Comparison of ENCODE assay signal across 1 cellular context in the genomic region with DNA sequence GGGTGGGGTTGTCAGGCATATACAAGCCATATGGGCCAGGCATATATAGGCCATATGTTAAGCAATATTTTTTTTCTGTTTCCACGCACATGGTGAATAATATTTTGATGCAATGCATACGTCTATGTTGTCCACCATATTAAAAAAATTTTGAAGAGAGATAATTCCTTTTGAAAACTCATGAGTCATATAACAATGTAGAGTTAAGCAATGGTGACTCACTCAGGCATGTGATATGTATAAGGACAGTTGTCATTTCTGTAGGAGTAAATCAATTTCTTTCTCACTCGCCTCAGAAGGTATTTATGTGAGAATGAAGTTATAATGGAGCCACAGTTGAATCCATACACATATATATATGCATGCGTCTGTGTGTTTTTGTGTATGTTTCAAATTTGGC.
TF ChIP-seq lines count a peak whose summit lies in the region.

No MANE protein-coding gene starts in this region.

TF ChIP-seq in GM23338, 12 proteins besides CTCF, POLR2A, EP300 and RAD21 (continued from another document):
- TF ChIP-seq, protein P1, sequence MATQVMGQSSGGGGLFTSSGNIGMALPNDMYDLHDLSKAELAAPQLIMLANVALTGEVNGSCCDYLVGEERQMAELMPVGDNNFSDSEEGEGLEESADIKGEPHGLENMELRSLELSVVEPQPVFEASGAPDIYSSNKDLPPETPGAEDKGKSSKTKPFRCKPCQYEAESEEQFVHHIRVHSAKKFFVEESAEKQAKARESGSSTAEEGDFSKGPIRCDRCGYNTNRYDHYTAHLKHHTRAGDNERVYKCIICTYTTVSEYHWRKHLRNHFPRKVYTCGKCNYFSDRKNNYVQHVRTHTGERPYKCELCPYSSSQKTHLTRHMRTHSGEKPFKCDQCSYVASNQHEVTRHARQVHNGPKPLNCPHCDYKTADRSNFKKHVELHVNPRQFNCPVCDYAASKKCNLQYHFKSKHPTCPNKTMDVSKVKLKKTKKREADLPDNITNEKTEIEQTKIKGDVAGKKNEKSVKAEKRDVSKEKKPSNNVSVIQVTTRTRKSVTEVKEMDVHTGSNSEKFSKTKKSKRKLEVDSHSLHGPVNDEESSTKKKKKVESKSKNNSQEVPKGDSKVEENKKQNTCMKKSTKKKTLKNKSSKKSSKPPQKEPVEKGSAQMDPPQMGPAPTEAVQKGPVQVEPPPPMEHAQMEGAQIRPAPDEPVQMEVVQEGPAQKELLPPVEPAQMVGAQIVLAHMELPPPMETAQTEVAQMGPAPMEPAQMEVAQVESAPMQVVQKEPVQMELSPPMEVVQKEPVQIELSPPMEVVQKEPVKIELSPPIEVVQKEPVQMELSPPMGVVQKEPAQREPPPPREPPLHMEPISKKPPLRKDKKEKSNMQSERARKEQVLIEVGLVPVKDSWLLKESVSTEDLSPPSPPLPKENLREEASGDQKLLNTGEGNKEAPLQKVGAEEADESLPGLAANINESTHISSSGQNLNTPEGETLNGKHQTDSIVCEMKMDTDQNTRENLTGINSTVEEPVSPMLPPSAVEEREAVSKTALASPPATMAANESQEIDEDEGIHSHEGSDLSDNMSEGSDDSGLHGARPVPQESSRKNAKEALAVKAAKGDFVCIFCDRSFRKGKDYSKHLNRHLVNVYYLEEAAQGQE (IDR thresholded peaks at IDR 0.05; ENCODE audit: unreplicated experiment): no peak
- TF ChIP-seq STAT1 (IDR thresholded peaks at IDR 0.05; ENCODE audit: unreplicated experiment) (no peak), POLR2AphosphoS5 (IDR thresholded peaks at IDR 0.05; ENCODE audit: low read depth) (no peak), EZH2 (IDR thresholded peaks at IDR 0.05; ENCODE audit: low read depth, unreplicated experiment) (no peak), JUNB (IDR thresholded peaks at IDR 0.05; ENCODE audit: unreplicated experiment) (no peak), EZH2phosphoT487 (IDR thresholded peaks at IDR 0.05; ENCODE audit: unreplicated experiment) (no peak), CREB1 (CRISPR knock-in tag; IDR thresholded peaks at IDR 0.05; ENCODE audit: low read depth) (no peak), NANOG (IDR thresholded peaks at IDR 0.05; ENCODE audit: borderline replicate concordance) (no peak), ZNF114 (CRISPR knock-in tag; IDR thresholded peaks at IDR 0.05) (no peak)
- TF ChIP-seq, protein P2, sequence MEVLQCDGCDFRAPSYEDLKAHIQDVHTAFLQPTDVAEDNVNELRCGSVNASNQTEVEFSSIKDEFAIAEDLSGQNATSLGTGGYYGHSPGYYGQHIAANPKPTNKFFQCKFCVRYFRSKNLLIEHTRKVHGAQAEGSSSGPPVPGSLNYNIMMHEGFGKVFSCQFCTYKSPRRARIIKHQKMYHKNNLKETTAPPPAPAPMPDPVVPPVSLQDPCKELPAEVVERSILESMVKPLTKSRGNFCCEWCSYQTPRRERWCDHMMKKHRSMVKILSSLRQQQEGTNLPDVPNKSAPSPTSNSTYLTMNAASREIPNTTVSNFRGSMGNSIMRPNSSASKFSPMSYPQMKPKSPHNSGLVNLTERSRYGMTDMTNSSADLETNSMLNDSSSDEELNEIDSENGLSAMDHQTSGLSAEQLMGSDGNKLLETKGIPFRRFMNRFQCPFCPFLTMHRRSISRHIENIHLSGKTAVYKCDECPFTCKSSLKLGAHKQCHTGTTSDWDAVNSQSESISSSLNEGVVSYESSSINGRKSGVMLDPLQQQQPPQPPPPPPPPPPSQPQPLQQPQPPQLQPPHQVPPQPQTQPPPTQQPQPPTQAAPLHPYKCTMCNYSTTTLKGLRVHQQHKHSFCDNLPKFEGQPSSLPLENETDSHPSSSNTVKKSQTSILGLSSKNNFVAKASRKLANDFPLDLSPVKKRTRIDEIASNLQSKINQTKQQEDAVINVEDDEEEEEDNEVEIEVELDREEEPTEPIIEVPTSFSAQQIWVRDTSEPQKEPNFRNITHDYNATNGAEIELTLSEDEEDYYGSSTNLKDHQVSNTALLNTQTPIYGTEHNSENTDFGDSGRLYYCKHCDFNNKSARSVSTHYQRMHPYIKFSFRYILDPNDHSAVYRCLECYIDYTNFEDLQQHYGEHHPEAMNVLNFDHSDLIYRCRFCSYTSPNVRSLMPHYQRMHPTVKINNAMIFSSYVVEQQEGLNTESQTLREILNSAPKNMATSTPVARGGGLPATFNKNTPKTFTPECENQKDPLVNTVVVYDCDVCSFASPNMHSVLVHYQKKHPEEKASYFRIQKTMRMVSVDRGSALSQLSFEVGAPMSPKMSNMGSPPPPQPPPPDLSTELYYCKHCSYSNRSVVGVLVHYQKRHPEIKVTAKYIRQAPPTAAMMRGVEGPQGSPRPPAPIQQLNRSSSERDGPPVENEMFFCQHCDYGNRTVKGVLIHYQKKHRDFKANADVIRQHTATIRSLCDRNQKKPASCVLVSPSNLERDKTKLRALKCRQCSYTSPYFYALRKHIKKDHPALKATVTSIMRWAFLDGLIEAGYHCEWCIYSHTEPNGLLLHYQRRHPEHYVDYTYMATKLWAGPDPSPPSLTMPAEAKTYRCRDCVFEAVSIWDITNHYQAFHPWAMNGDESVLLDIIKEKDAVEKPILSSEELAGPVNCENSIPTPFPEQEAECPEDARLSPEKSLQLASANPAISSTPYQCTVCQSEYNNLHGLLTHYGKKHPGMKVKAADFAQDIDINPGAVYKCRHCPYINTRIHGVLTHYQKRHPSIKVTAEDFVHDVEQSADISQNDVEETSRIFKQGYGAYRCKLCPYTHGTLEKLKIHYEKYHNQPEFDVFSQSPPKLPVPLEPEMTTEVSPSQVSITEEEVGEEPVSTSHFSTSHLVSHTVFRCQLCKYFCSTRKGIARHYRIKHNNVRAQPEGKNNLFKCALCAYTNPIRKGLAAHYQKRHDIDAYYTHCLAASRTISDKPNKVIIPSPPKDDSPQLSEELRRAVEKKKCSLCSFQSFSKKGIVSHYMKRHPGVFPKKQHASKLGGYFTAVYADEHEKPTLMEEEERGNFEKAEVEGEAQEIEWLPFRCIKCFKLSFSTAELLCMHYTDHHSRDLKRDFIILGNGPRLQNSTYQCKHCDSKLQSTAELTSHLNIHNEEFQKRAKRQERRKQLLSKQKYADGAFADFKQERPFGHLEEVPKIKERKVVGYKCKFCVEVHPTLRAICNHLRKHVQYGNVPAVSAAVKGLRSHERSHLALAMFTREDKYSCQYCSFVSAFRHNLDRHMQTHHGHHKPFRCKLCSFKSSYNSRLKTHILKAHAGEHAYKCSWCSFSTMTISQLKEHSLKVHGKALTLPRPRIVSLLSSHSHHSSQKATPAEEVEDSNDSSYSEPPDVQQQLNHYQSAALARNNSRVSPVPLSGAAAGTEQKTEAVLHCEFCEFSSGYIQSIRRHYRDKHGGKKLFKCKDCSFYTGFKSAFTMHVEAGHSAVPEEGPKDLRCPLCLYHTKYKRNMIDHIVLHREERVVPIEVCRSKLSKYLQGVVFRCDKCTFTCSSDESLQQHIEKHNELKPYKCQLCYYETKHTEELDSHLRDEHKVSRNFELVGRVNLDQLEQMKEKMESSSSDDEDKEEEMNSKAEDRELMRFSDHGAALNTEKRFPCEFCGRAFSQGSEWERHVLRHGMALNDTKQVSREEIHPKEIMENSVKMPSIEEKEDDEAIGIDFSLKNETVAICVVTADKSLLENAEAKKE (CRISPR knock-in tag; IDR thresholded peaks at IDR 0.05): no peak
- TF ChIP-seq, protein P3, sequence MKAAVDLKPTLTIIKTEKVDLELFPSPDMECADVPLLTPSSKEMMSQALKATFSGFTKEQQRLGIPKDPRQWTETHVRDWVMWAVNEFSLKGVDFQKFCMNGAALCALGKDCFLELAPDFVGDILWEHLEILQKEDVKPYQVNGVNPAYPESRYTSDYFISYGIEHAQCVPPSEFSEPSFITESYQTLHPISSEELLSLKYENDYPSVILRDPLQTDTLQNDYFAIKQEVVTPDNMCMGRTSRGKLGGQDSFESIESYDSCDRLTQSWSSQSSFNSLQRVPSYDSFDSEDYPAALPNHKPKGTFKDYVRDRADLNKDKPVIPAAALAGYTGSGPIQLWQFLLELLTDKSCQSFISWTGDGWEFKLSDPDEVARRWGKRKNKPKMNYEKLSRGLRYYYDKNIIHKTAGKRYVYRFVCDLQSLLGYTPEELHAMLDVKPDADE (IDR thresholded peaks at IDR 0.05): no peak
